In the genomic region with DNA sequence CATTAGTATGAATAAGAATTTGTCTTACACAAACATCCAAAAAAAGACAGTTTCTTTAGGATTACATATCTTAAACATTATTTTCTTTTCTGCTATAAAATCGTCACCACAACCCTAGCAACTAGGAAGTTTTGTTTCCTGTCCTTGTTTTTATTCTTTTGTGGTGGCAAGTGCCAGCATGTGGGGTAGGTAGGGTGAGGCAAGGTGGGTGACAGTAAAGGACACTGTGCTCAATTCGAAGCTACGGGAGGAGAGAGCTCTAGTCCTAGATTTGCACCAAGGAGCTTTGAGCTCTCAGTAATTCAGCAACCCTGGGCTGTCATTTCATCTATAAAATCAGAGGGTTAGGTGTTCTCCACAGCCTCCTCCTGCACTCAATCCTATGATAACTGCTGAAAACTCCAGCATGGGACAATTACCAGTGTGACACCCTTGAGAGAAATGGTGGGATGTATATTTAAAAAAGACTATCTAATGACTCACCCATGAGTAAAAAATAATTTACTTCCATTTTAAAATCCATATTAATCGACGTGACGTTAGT, we compare ENCODE assay signal across 10 cellular contexts.
A peak's percentile ranks its signal among the peaks of the same experiment; 100 is the strongest.
DNase-seq lines count a peak whose midpoint lies in the region; FAIRE-seq and TF ChIP-seq lines count a peak whose summit lies in the region.
"Had no signal": no experiment of that assay in that cellular context is flagged by ENCODE, and none has a peak within 500 bp of the region (broad histone marks: within the 10 kb centered on the region; RNA-seq: fewer than 3 reads in every experiment).

No MANE protein-coding gene starts in this region.

- peaks cover 16% of the 10 kb centered on the region for H4K20me1 ChIP-seq in MM.1S (ENCODE audit: insufficient read depth, low read length)

- H3K27me3 ChIP-seq in MM.1S (replicated peaks; ENCODE audit: insufficient read depth, low read length): no peaks in the 10 kb centered on the region
- H3K27me3 ChIP-seq in effector memory CD4-positive, alpha-beta T cell (replicated peaks; ENCODE audit: control insufficient read depth, insufficient read depth, low read length, poor library complexity, severe bottlenecking): no peaks in the 10 kb centered on the region
- H3K27me3 ChIP-seq: testis had no signal

- H3K4me3 ChIP-seq in MM.1S (ENCODE audit: low read length) (no peak overlapping the region), skin epidermis (no peak overlapping the region)
- no peak overlapping the region for H3K4me3 ChIP-seq in effector memory CD4-positive, alpha-beta T cell (ENCODE audit: insufficient read depth, low read depth, low read length, poor library complexity, severe bottlenecking)
- H3K4me3 ChIP-seq: testis had no signal

- peaks cover 19% of the 10 kb centered on the region for H3F3A ChIP-seq in MM.1S (ENCODE audit: insufficient read depth, low read length)

- TF ChIP-seq CTCF in MM.1S (IDR thresholded peaks at IDR 0.05; ENCODE audit: low read length): no peak

- CTCF ChIA-PET in HEK293T (lab: Yijun Ruan, JAX): no interaction called here

- H3K36me3 ChIP-seq in MM.1S (replicated peaks; ENCODE audit: insufficient read depth, low read length): peaks cover 19% of the 10 kb centered on the region
- H3K36me3 ChIP-seq in effector memory CD4-positive, alpha-beta T cell (ENCODE audit: control insufficient read depth, insufficient read depth, low read length): peaks cover 2% of the 10 kb centered on the region

- no peak overlapping the region for H3K9ac ChIP-seq in MM.1S (ENCODE audit: low read length)

- 0 out of 2 replicates have a peak overlapping the region, but pooled peaks have one; percentile 4 for H3K4me2 ChIP-seq in MM.1S (ENCODE audit: low read depth, low read length)

- H3K9me3 ChIP-seq in MM.1S (replicated peaks; ENCODE audit: insufficient read depth, low read length): no peaks in the 10 kb centered on the region
- no peaks in the 10 kb centered on the region for H3K9me3 ChIP-seq in effector memory CD4-positive, alpha-beta T cell (ENCODE audit: control insufficient read depth, low read length)
- H3K9me3 ChIP-seq: testis had no signal

- FAIRE-seq in GM12892 (lab: Jason Lieb, UNC): no peak

- peaks cover 100% of the 10 kb centered on the region for H3K79me2 ChIP-seq in MM.1S (ENCODE audit: low read length)

- H3K9me2 ChIP-seq in MM.1S (replicated peaks; ENCODE audit: insufficient read depth, low read length): no peaks in the 10 kb centered on the region

- no peak overlapping the region for H2AFZ ChIP-seq in MM.1S (ENCODE audit: low read length)

- DNase-seq in GM12892 (ENCODE audit: insufficient read length): no peak
- DNase-seq in MM.1S: no peak
- DNase-seq in effector memory CD4-positive, alpha-beta T cell: no peak
- no peak for DNase-seq in HEK293T (ENCODE audit: extremely low spot score)
- no peak for DNase-seq in COR-L47 (lab: John Stamatoyannopoulos, UW)
- DNase-seq in COLO668 (lab: John Stamatoyannopoulos, UW; ENCODE audit: unreplicated experiment): no peak
- no peak for DNase-seq in activated effector memory CD4-positive, alpha-beta T cell treated with Interleukin-2 at 50 U/mL for 16 hours
- DNase-seq: NCI-H524 treated with DMSO at 0.1 percent for 48 hours, testis had no signal

- POLR2A ChIA-PET in HEK293T (lab: Yijun Ruan, JAX): interaction anchor here (1.5 kb wide), 1 partner anchor 14 kb away, joined by 3 read pairs; no protein-coding TSS in a partner anchor

- no peak overlapping the region for H3K27ac ChIP-seq in MM.1S (ENCODE audit: low read length)
- peak overlapping the region; percentile 87 for H3K27ac ChIP-seq in effector memory CD4-positive, alpha-beta T cell (ENCODE audit: insufficient read depth, low read length, poor library complexity, severe bottlenecking)
- H3K27ac ChIP-seq in skin epidermis: peak overlapping the region in 11 of 21 experiments; percentile 13 to 82 (median 70)
- H3K27ac ChIP-seq: testis had no signal

- TF ChIP-seq POLR2A in GM12892 (IDR thresholded peaks at IDR 0.05; ENCODE audit: low read depth, low read length): peak; percentile 47; the same call in 1 of the 2 replicates

- H3K4me1 ChIP-seq in MM.1S (ENCODE audit: low read length): peaks cover 42% of the 10 kb centered on the region
- peaks cover 70% of the 10 kb centered on the region for H3K4me1 ChIP-seq in effector memory CD4-positive, alpha-beta T cell (ENCODE audit: control insufficient read depth, insufficient read depth, low read length, poor library complexity, severe bottlenecking)
- H3K4me1 ChIP-seq: testis had no signal

TF ChIP-seq in HEK293T, 16 proteins besides CTCF, POLR2A, EP300 and RAD21:
- TF ChIP-seq TARDBP (IDR thresholded peaks at IDR 0.05): no peak
- TF ChIP-seq HDGF (IDR thresholded peaks at IDR 0.05; ENCODE audit: borderline replicate concordance): no peak
- no peak for TF ChIP-seq NFRKB (IDR thresholded peaks at IDR 0.05)
- TF ChIP-seq ARNT (IDR thresholded peaks at IDR 0.05): no peak
